Comparison of ENCODE assay signal across 18 cellular contexts in the genomic region with DNA sequence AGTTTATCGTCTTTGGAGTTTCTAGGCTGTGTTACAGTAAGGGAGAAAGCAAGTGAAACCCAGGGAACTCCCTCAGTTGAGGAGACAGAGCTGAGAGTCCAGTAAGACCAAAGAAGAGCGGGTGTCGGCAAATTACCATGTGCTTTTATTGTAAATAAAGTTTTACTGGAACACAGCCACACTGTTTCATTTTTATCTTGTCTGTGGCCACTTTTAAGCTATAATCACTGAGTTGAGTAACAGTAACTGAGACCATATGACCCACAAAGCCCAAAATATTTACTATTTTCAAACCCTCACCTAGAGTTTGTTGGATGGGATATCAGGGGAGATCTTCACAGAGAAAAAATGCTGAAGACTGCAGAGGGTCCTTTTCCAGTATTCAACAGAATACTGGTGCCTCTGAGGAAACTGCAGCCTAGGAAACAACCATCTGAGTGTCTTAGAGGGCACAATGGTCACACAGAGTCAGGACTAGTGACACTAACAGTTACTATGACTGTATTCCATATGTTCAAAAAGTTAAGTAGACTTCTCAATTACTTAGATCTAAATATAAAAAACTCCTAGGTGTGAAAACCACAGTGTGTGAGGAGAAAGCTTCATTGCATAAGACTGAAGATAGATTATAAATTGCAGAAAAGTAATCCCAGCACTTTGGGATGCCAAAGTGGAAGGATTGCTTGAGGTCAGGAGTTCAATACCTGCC.
"Had no signal": no experiment of that assay in that cellular context is flagged by ENCODE, and none has a peak within 500 bp of the region (broad histone marks: within the 10 kb centered on the region; RNA-seq: fewer than 3 reads in every experiment).

No MANE protein-coding gene starts in this region.

- H3K4me3 ChIP-seq: ascending aorta, esophagus muscularis mucosa, heart left ventricle, prostate gland, right lobe of liver, spleen, suprapubic skin had no signal

- H3K27me3 Mint-ChIP-seq: activated B cell treated with CpG ODN at 0.5 μM for 24 hours; naive thymus-derived CD8-positive, alpha-beta T cell; stimulated activated naive B cell treated with anti-CD40 and anti-IgM and Interleukin-4, amounts not matched to agents 10 μg/mL and 1 μg/mL and 100 μg/mL, for 72 hours; type B pancreatic cell had no signal

- H3K36me3 Mint-ChIP-seq: naive thymus-derived CD8-positive, alpha-beta T cell; stimulated activated naive B cell treated with anti-CD40 and anti-IgM and Interleukin-4, amounts not matched to agents 10 μg/mL and 1 μg/mL and 100 μg/mL, for 72 hours; type B pancreatic cell had no signal

- DNase-seq: activated B cell treated with CpG ODN at 0.5 μM for 24 hours; activated gamma-delta T cell treated with Interleukin-2 at 50 U/mL for 16 hours; activated T-cell treated with anti-CD3 and anti-CD28 coated beads, Interleukin-2, amount 50 U/mL, for 4 hours; heart left ventricle; kidney glomerular epithelial cell; naive thymus-derived CD8-positive, alpha-beta T cell; occipital lobe; right lobe of liver; spleen; stimulated activated CD4-positive, alpha-beta T cell treated with anti-CD3 and anti-CD28 coated beads, Interleukin-1b, Interleukin-23, amount 100 ng/mL, for 48 hours; stimulated activated naive B cell treated with anti-CD40 and anti-IgM and Interleukin-4, amounts not matched to agents 10 μg/mL and 1 μg/mL and 100 μg/mL, for 72 hours had no signal

- H3K9me3 Mint-ChIP-seq: activated B cell treated with CpG ODN at 0.5 μM for 24 hours; activated T-cell treated with anti-CD3 and anti-CD28 coated beads, Interleukin-2, amount 50 U/mL, for 4 hours; naive thymus-derived CD8-positive, alpha-beta T cell; stimulated activated naive B cell treated with anti-CD40 and anti-IgM and Interleukin-4, amounts not matched to agents 10 μg/mL and 1 μg/mL and 100 μg/mL, for 72 hours; type B pancreatic cell had no signal

- H3K4me1 Mint-ChIP-seq: activated B cell treated with CpG ODN at 0.5 μM for 24 hours; stimulated activated naive B cell treated with anti-CD40 and anti-IgM and Interleukin-4, amounts not matched to agents 10 μg/mL and 1 μg/mL and 100 μg/mL, for 72 hours had no signal

- H3K4me3 Mint-ChIP-seq: activated B cell treated with CpG ODN at 0.5 μM for 24 hours; activated T-cell treated with anti-CD3 and anti-CD28 coated beads, Interleukin-2, amount 50 U/mL, for 4 hours; naive thymus-derived CD8-positive, alpha-beta T cell; stimulated activated naive B cell treated with anti-CD40 and anti-IgM and Interleukin-4, amounts not matched to agents 10 μg/mL and 1 μg/mL and 100 μg/mL, for 72 hours; type B pancreatic cell had no signal

- H3K27ac ChIP-seq: ascending aorta, esophagus muscularis mucosa, prostate gland, right lobe of liver, spleen, suprapubic skin had no signal

- H3K9me3 ChIP-seq: ascending aorta, esophagus muscularis mucosa, heart left ventricle, prostate gland, right lobe of liver, spleen, suprapubic skin had no signal

- FAIRE-seq: bronchial epithelial cell, frontal cortex had no signal

- H3K4me1 ChIP-seq: ascending aorta, prostate gland, suprapubic skin had no signal

- H3K27me3 ChIP-seq: ascending aorta, esophagus muscularis mucosa, heart left ventricle, right lobe of liver, spleen, suprapubic skin had no signal

- H3K36me3 ChIP-seq: ascending aorta, esophagus muscularis mucosa, heart left ventricle, prostate gland, right lobe of liver, spleen, suprapubic skin had no signal

- H3K27ac Mint-ChIP-seq: activated B cell treated with CpG ODN at 0.5 μM for 24 hours; stimulated activated naive B cell treated with anti-CD40 and anti-IgM and Interleukin-4, amounts not matched to agents 10 μg/mL and 1 μg/mL and 100 μg/mL, for 72 hours; type B pancreatic cell had no signal

- ATAC-seq: heart left ventricle; naive thymus-derived CD8-positive, alpha-beta T cell; right lobe of liver; stimulated activated naive B cell treated with anti-CD40 and anti-IgM and Interleukin-4, amounts not matched to agents 10 μg/mL and 1 μg/mL and 100 μg/mL, for 72 hours had no signal
